1 cellular context compared by ENCODE assay signal in the genomic region with DNA sequence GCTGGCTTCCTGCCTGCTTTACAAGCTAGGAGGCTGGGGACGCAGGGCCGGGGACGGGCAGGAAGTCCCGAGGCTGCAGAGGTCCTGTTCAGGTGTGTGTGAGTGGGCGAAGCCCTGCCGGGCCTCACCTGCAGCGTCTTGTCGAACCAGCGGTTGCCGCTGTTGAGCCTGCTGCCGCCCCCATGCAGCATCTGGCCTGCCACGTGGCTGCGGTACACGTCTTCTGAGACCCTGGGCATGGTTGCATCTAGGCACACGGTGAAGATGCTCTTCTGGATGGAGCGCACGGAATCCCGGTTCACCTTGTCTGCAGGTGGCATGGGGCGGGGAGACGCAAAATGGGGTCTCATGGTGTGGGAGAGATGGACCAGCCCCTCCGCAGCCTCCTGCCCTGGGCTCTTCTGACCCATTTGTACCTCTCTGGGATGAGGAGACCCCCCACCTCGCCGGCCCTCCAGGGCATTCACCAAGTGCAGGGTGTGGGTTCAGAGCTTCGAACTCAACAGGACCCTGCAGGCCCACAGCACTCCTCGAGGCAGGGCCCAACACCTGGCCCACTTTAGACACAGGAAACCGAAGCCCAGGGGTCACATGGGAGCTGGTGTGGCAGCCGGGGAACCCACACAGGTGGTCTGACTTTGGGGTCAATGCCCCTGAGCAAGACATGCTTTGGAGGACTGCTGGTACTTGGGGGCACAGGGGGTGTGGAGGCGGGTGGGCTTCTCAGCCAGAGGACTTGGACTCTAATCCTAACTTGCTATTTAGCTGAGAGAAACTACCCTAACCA.
TF ChIP-seq lines count a peak whose summit lies in the region.

No MANE protein-coding gene starts in this region.

TF ChIP-seq in GM23338, 12 proteins besides CTCF, POLR2A, EP300 and RAD21 (continued from another document):
- TF ChIP-seq, protein P1, sequence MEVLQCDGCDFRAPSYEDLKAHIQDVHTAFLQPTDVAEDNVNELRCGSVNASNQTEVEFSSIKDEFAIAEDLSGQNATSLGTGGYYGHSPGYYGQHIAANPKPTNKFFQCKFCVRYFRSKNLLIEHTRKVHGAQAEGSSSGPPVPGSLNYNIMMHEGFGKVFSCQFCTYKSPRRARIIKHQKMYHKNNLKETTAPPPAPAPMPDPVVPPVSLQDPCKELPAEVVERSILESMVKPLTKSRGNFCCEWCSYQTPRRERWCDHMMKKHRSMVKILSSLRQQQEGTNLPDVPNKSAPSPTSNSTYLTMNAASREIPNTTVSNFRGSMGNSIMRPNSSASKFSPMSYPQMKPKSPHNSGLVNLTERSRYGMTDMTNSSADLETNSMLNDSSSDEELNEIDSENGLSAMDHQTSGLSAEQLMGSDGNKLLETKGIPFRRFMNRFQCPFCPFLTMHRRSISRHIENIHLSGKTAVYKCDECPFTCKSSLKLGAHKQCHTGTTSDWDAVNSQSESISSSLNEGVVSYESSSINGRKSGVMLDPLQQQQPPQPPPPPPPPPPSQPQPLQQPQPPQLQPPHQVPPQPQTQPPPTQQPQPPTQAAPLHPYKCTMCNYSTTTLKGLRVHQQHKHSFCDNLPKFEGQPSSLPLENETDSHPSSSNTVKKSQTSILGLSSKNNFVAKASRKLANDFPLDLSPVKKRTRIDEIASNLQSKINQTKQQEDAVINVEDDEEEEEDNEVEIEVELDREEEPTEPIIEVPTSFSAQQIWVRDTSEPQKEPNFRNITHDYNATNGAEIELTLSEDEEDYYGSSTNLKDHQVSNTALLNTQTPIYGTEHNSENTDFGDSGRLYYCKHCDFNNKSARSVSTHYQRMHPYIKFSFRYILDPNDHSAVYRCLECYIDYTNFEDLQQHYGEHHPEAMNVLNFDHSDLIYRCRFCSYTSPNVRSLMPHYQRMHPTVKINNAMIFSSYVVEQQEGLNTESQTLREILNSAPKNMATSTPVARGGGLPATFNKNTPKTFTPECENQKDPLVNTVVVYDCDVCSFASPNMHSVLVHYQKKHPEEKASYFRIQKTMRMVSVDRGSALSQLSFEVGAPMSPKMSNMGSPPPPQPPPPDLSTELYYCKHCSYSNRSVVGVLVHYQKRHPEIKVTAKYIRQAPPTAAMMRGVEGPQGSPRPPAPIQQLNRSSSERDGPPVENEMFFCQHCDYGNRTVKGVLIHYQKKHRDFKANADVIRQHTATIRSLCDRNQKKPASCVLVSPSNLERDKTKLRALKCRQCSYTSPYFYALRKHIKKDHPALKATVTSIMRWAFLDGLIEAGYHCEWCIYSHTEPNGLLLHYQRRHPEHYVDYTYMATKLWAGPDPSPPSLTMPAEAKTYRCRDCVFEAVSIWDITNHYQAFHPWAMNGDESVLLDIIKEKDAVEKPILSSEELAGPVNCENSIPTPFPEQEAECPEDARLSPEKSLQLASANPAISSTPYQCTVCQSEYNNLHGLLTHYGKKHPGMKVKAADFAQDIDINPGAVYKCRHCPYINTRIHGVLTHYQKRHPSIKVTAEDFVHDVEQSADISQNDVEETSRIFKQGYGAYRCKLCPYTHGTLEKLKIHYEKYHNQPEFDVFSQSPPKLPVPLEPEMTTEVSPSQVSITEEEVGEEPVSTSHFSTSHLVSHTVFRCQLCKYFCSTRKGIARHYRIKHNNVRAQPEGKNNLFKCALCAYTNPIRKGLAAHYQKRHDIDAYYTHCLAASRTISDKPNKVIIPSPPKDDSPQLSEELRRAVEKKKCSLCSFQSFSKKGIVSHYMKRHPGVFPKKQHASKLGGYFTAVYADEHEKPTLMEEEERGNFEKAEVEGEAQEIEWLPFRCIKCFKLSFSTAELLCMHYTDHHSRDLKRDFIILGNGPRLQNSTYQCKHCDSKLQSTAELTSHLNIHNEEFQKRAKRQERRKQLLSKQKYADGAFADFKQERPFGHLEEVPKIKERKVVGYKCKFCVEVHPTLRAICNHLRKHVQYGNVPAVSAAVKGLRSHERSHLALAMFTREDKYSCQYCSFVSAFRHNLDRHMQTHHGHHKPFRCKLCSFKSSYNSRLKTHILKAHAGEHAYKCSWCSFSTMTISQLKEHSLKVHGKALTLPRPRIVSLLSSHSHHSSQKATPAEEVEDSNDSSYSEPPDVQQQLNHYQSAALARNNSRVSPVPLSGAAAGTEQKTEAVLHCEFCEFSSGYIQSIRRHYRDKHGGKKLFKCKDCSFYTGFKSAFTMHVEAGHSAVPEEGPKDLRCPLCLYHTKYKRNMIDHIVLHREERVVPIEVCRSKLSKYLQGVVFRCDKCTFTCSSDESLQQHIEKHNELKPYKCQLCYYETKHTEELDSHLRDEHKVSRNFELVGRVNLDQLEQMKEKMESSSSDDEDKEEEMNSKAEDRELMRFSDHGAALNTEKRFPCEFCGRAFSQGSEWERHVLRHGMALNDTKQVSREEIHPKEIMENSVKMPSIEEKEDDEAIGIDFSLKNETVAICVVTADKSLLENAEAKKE (CRISPR knock-in tag; IDR thresholded peaks at IDR 0.05): no peak
- TF ChIP-seq JUNB (IDR thresholded peaks at IDR 0.05; ENCODE audit: unreplicated experiment): no peak
- no peak for TF ChIP-seq ZNF331 (CRISPR knock-in tag; IDR thresholded peaks at IDR 0.05; ENCODE audit: low read depth)
- no peak for TF ChIP-seq CREB1 (CRISPR knock-in tag; IDR thresholded peaks at IDR 0.05; ENCODE audit: low read depth)
- TF ChIP-seq ZNF114 (CRISPR knock-in tag; IDR thresholded peaks at IDR 0.05): no peak
- TF ChIP-seq, protein P2, sequence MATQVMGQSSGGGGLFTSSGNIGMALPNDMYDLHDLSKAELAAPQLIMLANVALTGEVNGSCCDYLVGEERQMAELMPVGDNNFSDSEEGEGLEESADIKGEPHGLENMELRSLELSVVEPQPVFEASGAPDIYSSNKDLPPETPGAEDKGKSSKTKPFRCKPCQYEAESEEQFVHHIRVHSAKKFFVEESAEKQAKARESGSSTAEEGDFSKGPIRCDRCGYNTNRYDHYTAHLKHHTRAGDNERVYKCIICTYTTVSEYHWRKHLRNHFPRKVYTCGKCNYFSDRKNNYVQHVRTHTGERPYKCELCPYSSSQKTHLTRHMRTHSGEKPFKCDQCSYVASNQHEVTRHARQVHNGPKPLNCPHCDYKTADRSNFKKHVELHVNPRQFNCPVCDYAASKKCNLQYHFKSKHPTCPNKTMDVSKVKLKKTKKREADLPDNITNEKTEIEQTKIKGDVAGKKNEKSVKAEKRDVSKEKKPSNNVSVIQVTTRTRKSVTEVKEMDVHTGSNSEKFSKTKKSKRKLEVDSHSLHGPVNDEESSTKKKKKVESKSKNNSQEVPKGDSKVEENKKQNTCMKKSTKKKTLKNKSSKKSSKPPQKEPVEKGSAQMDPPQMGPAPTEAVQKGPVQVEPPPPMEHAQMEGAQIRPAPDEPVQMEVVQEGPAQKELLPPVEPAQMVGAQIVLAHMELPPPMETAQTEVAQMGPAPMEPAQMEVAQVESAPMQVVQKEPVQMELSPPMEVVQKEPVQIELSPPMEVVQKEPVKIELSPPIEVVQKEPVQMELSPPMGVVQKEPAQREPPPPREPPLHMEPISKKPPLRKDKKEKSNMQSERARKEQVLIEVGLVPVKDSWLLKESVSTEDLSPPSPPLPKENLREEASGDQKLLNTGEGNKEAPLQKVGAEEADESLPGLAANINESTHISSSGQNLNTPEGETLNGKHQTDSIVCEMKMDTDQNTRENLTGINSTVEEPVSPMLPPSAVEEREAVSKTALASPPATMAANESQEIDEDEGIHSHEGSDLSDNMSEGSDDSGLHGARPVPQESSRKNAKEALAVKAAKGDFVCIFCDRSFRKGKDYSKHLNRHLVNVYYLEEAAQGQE (IDR thresholded peaks at IDR 0.05; ENCODE audit: unreplicated experiment): no peak
